1 cellular context compared by ENCODE assay signal in genomic region chr2:223933098-223933800, GRCh38.
TF ChIP-seq lines count a peak whose summit lies in the region.

No MANE protein-coding gene starts in this region.

TF ChIP-seq in WTC11, 78 proteins besides CTCF, POLR2A, EP300 and RAD21 (continued from another document):
- TF ChIP-seq ATF6 (CRISPR knock-in tag; IDR thresholded peaks at IDR 0.05) (no peak), JAZF1 (CRISPR knock-in tag; IDR thresholded peaks at IDR 0.05) (no peak), PRRX2 (CRISPR knock-in tag; IDR thresholded peaks at IDR 0.05) (no peak), OVOL2 (CRISPR knock-in tag; IDR thresholded peaks at IDR 0.05; ENCODE audit: borderline replicate concordance) (no peak), IRF1 (CRISPR knock-in tag; IDR thresholded peaks at IDR 0.05) (no peak), PRDM15 (CRISPR knock-in tag; IDR thresholded peaks at IDR 0.05) (no peak), ATF3 (CRISPR knock-in tag; conservative IDR thresholded peaks at IDR 0.05) (no peak), E2F4 (CRISPR knock-in tag; IDR thresholded peaks at IDR 0.05; ENCODE audit: borderline replicate concordance, low read depth) (no peak), ZNF532 (CRISPR knock-in tag; IDR thresholded peaks at IDR 0.05; ENCODE audit: borderline replicate concordance) (no peak), JUN (CRISPR knock-in tag; IDR thresholded peaks at IDR 0.05) (no peak)
TF ChIP-seq in WTC11: peak in this region for 0.
